8 cellular contexts compared by ENCODE assay signal in genomic region chr13:28657784-28658538, GRCh38. TPM values are rescaled to one million over a fixed set of nuclear protein-coding genes. Genes with fewer than 3 reads are reported as not detected.
A peak's percentile ranks its signal among the peaks of the same experiment; 100 is the strongest.
DNase-seq lines count a peak whose midpoint lies in the region; ATAC-seq and TF ChIP-seq lines count a peak whose summit lies in the region.

No MANE protein-coding gene starts in this region.

- no peak for DNase-seq in activated CD4-positive, alpha-beta T cell treated with anti-CD3 and anti-CD28 coated beads for 36 hours
- DNase-seq in activated CD4-positive, alpha-beta T cell treated with anti-CD3 and anti-CD28 coated beads, Interleukin-2, amount 50 U/mL, for 48 hours, result no peak
- DNase-seq in PC-3 (no peak), midbrain (lab: John Stamatoyannopoulos, UW) (peak; percentile 19), occipital lobe (lab: John Stamatoyannopoulos, UW) (no peak)

- H3F3A ChIP-seq in PC-3 (ENCODE audit: low read length, unreplicated experiment), result no peaks in the 10 kb centered on the region

- TSS peak; percentile 78 for BruUV-seq in PC-3 (replicated peaks; lab: Mats Ljungman, UMichigan)

- peaks cover 51% of the 10 kb centered on the region for H3K36me3 Mint-ChIP-seq in activated CD4-positive, alpha-beta T cell treated with anti-CD3 and anti-CD28 coated beads for 36 hours (ENCODE audit: low read depth)
- H3K36me3 Mint-ChIP-seq in dendritic cell treated with granulocyte-macrophage colony-stimulating factor and Interleukin-4, amounts not matched to agents 40 ng/mL and 50 ng/mL, for 4 days (ENCODE audit: low read depth), result peaks cover 58% of the 10 kb centered on the region

- CTCF ChIA-PET in activated CD4-positive, alpha-beta T cell treated with anti-CD3 and anti-CD28 coated beads for 36 hours (lab: Charles Lee), result interaction anchor here (0.6 to 2.0 kb wide), 5 partner anchors 21 to 928 kb away, joined by 3 to 8 read pairs (median 4); no protein-coding TSS in a partner anchor
- CTCF ChIA-PET in PC-3 (lab: Charles Lee), result interaction anchor here (1.0 kb wide), 1 partner anchor 61 kb away, joined by 4 read pairs; the partner anchor contains the start of gene SLC46A3

- no peaks in the 10 kb centered on the region for H3K27me3 Mint-ChIP-seq in activated CD4-positive, alpha-beta T cell treated with anti-CD3 and anti-CD28 coated beads for 36 hours
- no peaks in the 10 kb centered on the region for H3K27me3 Mint-ChIP-seq in dendritic cell treated with granulocyte-macrophage colony-stimulating factor and Interleukin-4, amounts not matched to agents 40 ng/mL and 50 ng/mL, for 4 days

- H3K9me3 Mint-ChIP-seq in activated CD4-positive, alpha-beta T cell treated with anti-CD3 and anti-CD28 coated beads for 36 hours (ENCODE audit: low read depth), result no peaks in the 10 kb centered on the region
- H3K9me3 Mint-ChIP-seq in dendritic cell treated with granulocyte-macrophage colony-stimulating factor and Interleukin-4, amounts not matched to agents 40 ng/mL and 50 ng/mL, for 4 days, result no peaks in the 10 kb centered on the region

- peak overlapping the region; percentile 68 for H2AFZ ChIP-seq in PC-3 (ENCODE audit: low read length)

- ATAC-seq in activated CD4-positive, alpha-beta T cell treated with anti-CD3 and anti-CD28 coated beads for 36 hours, result no peak
- peak; percentile 12 for ATAC-seq in PC-3
- no peak for ATAC-seq in GM18498 (IDR thresholded peaks at IDR 0.05; ENCODE audit: unreplicated experiment)
- no peak for ATAC-seq in GM18870 (IDR thresholded peaks at IDR 0.05; ENCODE audit: unreplicated experiment)

- no peaks in the 10 kb centered on the region for H3K9me3 ChIP-seq in PC-3 (ENCODE audit: low read length)

- no peaks in the 10 kb centered on the region for H3K9me2 ChIP-seq in PC-3 (replicated peaks; ENCODE audit: low read length)

- peaks cover 19% of the 10 kb centered on the region; the same call in 1 of the 2 replicates for H3K36me3 ChIP-seq in PC-3 (ENCODE audit: low read depth, low read length)

- peak overlapping the region; percentile 99 for H3K4me3 Mint-ChIP-seq in activated CD4-positive, alpha-beta T cell treated with anti-CD3 and anti-CD28 coated beads for 36 hours
- peak overlapping the region; percentile 91 for H3K4me3 Mint-ChIP-seq in dendritic cell treated with granulocyte-macrophage colony-stimulating factor and Interleukin-4, amounts not matched to agents 40 ng/mL and 50 ng/mL, for 4 days

- peak overlapping the region; percentile 83 for H3K27ac ChIP-seq in PC-3 (ENCODE audit: low read length)

- peaks cover 26% of the 10 kb centered on the region for H4K20me1 ChIP-seq in PC-3 (ENCODE audit: low read length)

- peaks cover 59% of the 10 kb centered on the region for H3K4me1 Mint-ChIP-seq in activated CD4-positive, alpha-beta T cell treated with anti-CD3 and anti-CD28 coated beads for 36 hours
- peaks cover 60% of the 10 kb centered on the region for H3K4me1 Mint-ChIP-seq in dendritic cell treated with granulocyte-macrophage colony-stimulating factor and Interleukin-4, amounts not matched to agents 40 ng/mL and 50 ng/mL, for 4 days (ENCODE audit: low read depth)

- peak overlapping the region; percentile 91 for H3K4me3 ChIP-seq in PC-3 (ENCODE audit: low read length)

- peak; percentile 28; the same call in 1 of the 2 replicates for TF ChIP-seq CTCF in PC-3 (conservative IDR thresholded peaks at IDR 0.05; ENCODE audit: low read depth, low read length)

- H3K4me1 ChIP-seq in PC-3 (ENCODE audit: insufficient read depth, low read length), result peaks cover 28% of the 10 kb centered on the region

- H3K9ac ChIP-seq in PC-3 (ENCODE audit: low read length), result peak overlapping the region; percentile 99

- intact Hi-C loops in activated CD4-positive, alpha-beta T cell treated with anti-CD3 and anti-CD28 coated beads for 36 hours (cut with DNase I, micrococcal nuclease), result loop anchor here (1.0 to 10.0 kb wide), 9 partner anchors 47 to 1233 kb away; partner anchors contain the start of genes GTF3A (in 1 of the 2), LNX2 (in 1 of the 2), PAN3 (in 1 of the 2) and POLR1D (in 1 of the 2)
- intact Hi-C loops in PC-3 (cut with micrococcal nuclease), result no loop called here
- intact Hi-C loops in dendritic cell treated with granulocyte-macrophage colony-stimulating factor and Interleukin-4, amounts not matched to agents 40 ng/mL and 50 ng/mL, for 4 days (cut with micrococcal nuclease), result loop anchor here (5.0 kb wide), 3 partner anchors 44 to 1036 kb away; partner anchors contain the start of genes LNX2, PAN3 and POLR1D

- H3K79me2 ChIP-seq in PC-3 (ENCODE audit: low read length), result peaks cover 69% of the 10 kb centered on the region

- H3K27ac Mint-ChIP-seq in activated CD4-positive, alpha-beta T cell treated with anti-CD3 and anti-CD28 coated beads for 36 hours, result peak overlapping the region; percentile 98
- H3K27ac Mint-ChIP-seq in dendritic cell treated with granulocyte-macrophage colony-stimulating factor and Interleukin-4, amounts not matched to agents 40 ng/mL and 50 ng/mL, for 4 days, result peak overlapping the region; percentile 89

- POLR2A ChIA-PET in activated CD4-positive, alpha-beta T cell treated with anti-CD3 and anti-CD28 coated beads for 36 hours (lab: Charles Lee), result interaction anchor here (0.6 to 1.6 kb wide), 5 partner anchors 9 to 599 kb away, joined by 3 to 5 read pairs (median 3); no protein-coding TSS in a partner anchor
- POLR2A ChIA-PET in PC-3 (lab: Charles Lee; ENCODE audit: unreplicated experiment), result interaction anchor here (0.5 to 0.7 kb wide), 2 partner anchors 55 to 325 kb away, joined by 3 to 4 read pairs; no protein-coding TSS in a partner anchor

- peak overlapping the region; percentile 93 for H3K4me2 ChIP-seq in PC-3 (ENCODE audit: low read length)

- H3K27me3 ChIP-seq in PC-3 (ENCODE audit: low read length), result no peaks in the 10 kb centered on the region

RNA-seq across cellular contexts. Expression of gene POMP, which starts 1.0 kb away (rescaled TPM):
- 100 to 1,000 TPM; 107 to 132 TPM for total RNA-seq in activated CD4-positive, alpha-beta T cell treated with anti-CD3 and anti-CD28 coated beads for 36 hours
- total RNA-seq in PC-3 (2014; rRNA removed), result 64.4 and 92.8 TPM in 2 replicates
- 43.2 TPM for total RNA-seq in occipital lobe
